In the genomic region with DNA sequence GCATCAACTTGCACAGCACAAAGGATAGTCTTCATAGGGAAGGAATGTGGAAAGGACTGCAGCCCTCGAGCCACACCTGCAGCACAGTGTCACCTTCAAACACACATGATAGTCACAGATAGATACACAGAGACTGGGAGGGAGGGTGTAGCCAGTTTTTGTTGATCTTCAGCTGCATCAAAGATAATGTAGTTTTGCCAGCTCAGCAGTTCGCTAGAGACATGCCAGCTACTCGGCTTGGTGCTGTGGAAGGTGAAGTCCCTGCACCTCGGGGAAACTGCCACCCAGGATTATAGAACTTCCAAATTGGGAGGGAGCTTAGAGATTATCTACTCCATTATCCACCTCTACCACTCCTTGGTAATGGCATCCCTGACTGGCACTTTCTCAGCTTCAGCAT, we compare ENCODE assay signal across 26 cellular contexts.
DNase-seq lines count a peak whose midpoint lies in the region; ATAC-seq, FAIRE-seq and TF ChIP-seq lines count a peak whose summit lies in the region.
"Had no signal": no experiment of that assay in that cellular context is flagged by ENCODE, and none has a peak within 500 bp of the region (broad histone marks: within the 10 kb centered on the region; RNA-seq: fewer than 3 reads in every experiment).

No MANE protein-coding gene starts in this region.

- POLR2A ChIA-PET in A549 (lab: Yijun Ruan, JAX) = no interaction called here

- no peak overlapping the region for H3K9ac ChIP-seq in MM.1S (ENCODE audit: low read length)
- H3K9ac ChIP-seq: BLaER1 treated with 17β-estradiol and CSF1 and Interleukin-3, amounts not matched to agents 10 nM and 100 nM had no signal

- no peaks in the 10 kb centered on the region for H3K79me2 ChIP-seq in GM23338 (replicated peaks; ENCODE audit: insufficient read depth)
- H3K79me2 ChIP-seq in MM.1S (ENCODE audit: low read length) = no peaks in the 10 kb centered on the region

- peaks cover 2% of the 10 kb centered on the region for H3K27me3 Mint-ChIP-seq in GM23338 (ENCODE audit: insufficient read depth, low read depth, poor library complexity)
- H3K27me3 Mint-ChIP-seq: CD4-positive, CD25-positive, alpha-beta regulatory T cell had no signal

- peak overlapping the region; percentile 31; the same call in 1 of the 2 replicates for H3K27ac Mint-ChIP-seq in GM23338
- H3K27ac Mint-ChIP-seq: B cell; CD4-positive, alpha-beta memory T cell; CD4-positive, CD25-positive, alpha-beta regulatory T cell; CD8-positive, alpha-beta memory T cell had no signal

- no peak overlapping the region for H3K4me3 Mint-ChIP-seq in GM23338
- H3K4me3 Mint-ChIP-seq: B cell; CD4-positive, alpha-beta memory T cell; CD4-positive, CD25-positive, alpha-beta regulatory T cell had no signal

- TF ChIP-seq CTCF in A549 (IDR thresholded peaks at IDR 0.05) (no peak), GM23338 (conservative IDR thresholded peaks at IDR 0.05; ENCODE audit: low read depth in 2 of 2) (no peak), MM.1S (IDR thresholded peaks at IDR 0.05; ENCODE audit: low read length) (no peak)

- H4K20me1 ChIP-seq in GM23338 (replicated peaks; ENCODE audit: insufficient read depth) = no peaks in the 10 kb centered on the region
- no peaks in the 10 kb centered on the region for H4K20me1 ChIP-seq in MM.1S (ENCODE audit: insufficient read depth, low read length)

- H3K4me2 ChIP-seq in A549 (no peak overlapping the region), GM23338 (no peak overlapping the region), MM.1S (ENCODE audit: low read depth, low read length) (no peak overlapping the region)
- H3K4me2 ChIP-seq: BLaER1 treated with 17β-estradiol and CSF1 and Interleukin-3, amounts not matched to agents 10 nM and 100 nM had no signal

- WGBS in A549 (ENCODE audit: missing lambda C conversion rate) = 0% methylated on average over 3 of the region's 4 CpGs

- CTCF ChIA-PET in A549 (lab: Yijun Ruan, JAX) = interaction anchor here (0.8 to 1.1 kb wide), 3 partner anchors 11 to 88 kb away, joined by 3 to 4 read pairs (median 4); no protein-coding TSS in a partner anchor

- H3K9me3 ChIP-seq in A549 (no peaks in the 10 kb centered on the region), MM.1S (replicated peaks; ENCODE audit: insufficient read depth, low read length) (no peaks in the 10 kb centered on the region)
- H3K9me3 ChIP-seq: BLaER1 treated with 17β-estradiol and CSF1 and Interleukin-3, amounts not matched to agents 10 nM and 100 nM had no signal

- no peaks in the 10 kb centered on the region for H3K36me3 Mint-ChIP-seq in GM23338 (ENCODE audit: low read depth)
- H3K36me3 Mint-ChIP-seq: CD4-positive, alpha-beta memory T cell; CD4-positive, CD25-positive, alpha-beta regulatory T cell; CD8-positive, alpha-beta memory T cell had no signal

- TF ChIP-seq RAD21 in A549 (conservative IDR thresholded peaks at IDR 0.05 in 1 of 2, IDR thresholded peaks at IDR 0.05 in 1 of 2) = no peak

- H3K9me3 Mint-ChIP-seq in GM23338 = no peaks in the 10 kb centered on the region
- H3K9me3 Mint-ChIP-seq: CD4-positive, alpha-beta memory T cell; CD4-positive, CD25-positive, alpha-beta regulatory T cell; CD8-positive, alpha-beta memory T cell had no signal

- H3K27me3 ChIP-seq in GM23338 (ENCODE audit: insufficient read depth) (no peaks in the 10 kb centered on the region), MM.1S (replicated peaks; ENCODE audit: insufficient read depth, low read length) (no peaks in the 10 kb centered on the region)

- no peak for ATAC-seq in A549
- ATAC-seq in GM23338 = no peak
- ATAC-seq: GM12878 had no signal

- H3K4me3 ChIP-seq in A549 (no peak overlapping the region), GM23338 (no peak overlapping the region), MM.1S (ENCODE audit: low read length) (no peak overlapping the region)
- H3K4me3 ChIP-seq: BLaER1 treated with 17β-estradiol and CSF1 and Interleukin-3, amounts not matched to agents 10 nM and 100 nM; GM12878 had no signal

- no peak for DNase-seq in A549 (ENCODE audit: low read depth in 1 of 2, low spot score in 1 of 2)
- no peak for DNase-seq in GM23338 (ENCODE audit: low spot score)
- peak; percentile 16 for DNase-seq in MM.1S
- DNase-seq in CD1c-positive myeloid dendritic cell (ENCODE audit: extremely low spot score) = no peak
- no peak for DNase-seq in HuH-7 (ENCODE audit: low spot score)
- no peak for DNase-seq in NK-92 (lab: John Stamatoyannopoulos, UW; ENCODE audit: unreplicated experiment)
- DNase-seq: 8988T; AML-193; CD4-positive, alpha-beta memory T cell; CD4-positive, CD25-positive, alpha-beta regulatory T cell; CD8-positive, alpha-beta memory T cell; COR-L47; DMS 273 treated with DMSO at 0.1 percent for 48 hours; DMS153; DMS53; DMS79; DND-41; EL; GDM1 had no signal

- H3K4me1 Mint-ChIP-seq in GM23338 = peaks cover 25% of the 10 kb centered on the region
- H3K4me1 Mint-ChIP-seq: B cell; CD4-positive, alpha-beta memory T cell; CD4-positive, CD25-positive, alpha-beta regulatory T cell; CD8-positive, alpha-beta memory T cell had no signal

- no peak for TF ChIP-seq EP300 in A549 (IDR thresholded peaks at IDR 0.05)

- H3K9me2 ChIP-seq in GM23338 (ENCODE audit: insufficient read depth) (no peaks in the 10 kb centered on the region), MM.1S (replicated peaks; ENCODE audit: insufficient read depth, low read length) (no peaks in the 10 kb centered on the region)

- TF ChIP-seq POLR2A in A549 (IDR thresholded peaks at IDR 0.05; ENCODE audit: low read length) = no peak

- H3K36me3 ChIP-seq in GM23338 (ENCODE audit: insufficient read depth) (no peaks in the 10 kb centered on the region), MM.1S (replicated peaks; ENCODE audit: insufficient read depth, low read length) (no peaks in the 10 kb centered on the region)
- H3K36me3 ChIP-seq: BLaER1 treated with 17β-estradiol and CSF1 and Interleukin-3, amounts not matched to agents 10 nM and 100 nM had no signal

- H3K4me1 ChIP-seq in A549 (no peaks in the 10 kb centered on the region), GM23338 (ENCODE audit: insufficient read depth) (peaks cover 6% of the 10 kb centered on the region; the same call in 1 of the 2 replicates), MM.1S (ENCODE audit: low read length) (no peaks in the 10 kb centered on the region)
- H3K4me1 ChIP-seq: BLaER1 treated with 17β-estradiol and CSF1 and Interleukin-3, amounts not matched to agents 10 nM and 100 nM had no signal

- H3K27ac ChIP-seq in A549 = no peak overlapping the region
- H3K27ac ChIP-seq in GM23338 (ENCODE audit: low read depth) = no peak overlapping the region
- no peak overlapping the region for H3K27ac ChIP-seq in MM.1S (ENCODE audit: low read length)
- H3K27ac ChIP-seq: BLaER1 treated with 17β-estradiol and CSF1 and Interleukin-3, amounts not matched to agents 10 nM and 100 nM; C4-2B had no signal

- H3F3A ChIP-seq in GM23338 (replicated peaks; ENCODE audit: low read depth) (no peaks in the 10 kb centered on the region), MM.1S (ENCODE audit: insufficient read depth, low read length) (no peaks in the 10 kb centered on the region)

- FAIRE-seq in A549 (lab: Jason Lieb, UNC) = no peak
- FAIRE-seq: A204.1, GM12878, GM12892, GM18507 had no signal

- H2AFZ ChIP-seq in GM23338 = no peak overlapping the region
- H2AFZ ChIP-seq in MM.1S (ENCODE audit: low read length) = no peak overlapping the region

TF ChIP-seq in A549, 52 proteins besides CTCF, POLR2A, EP300 and RAD21:
- TF ChIP-seq MAFK (IDR thresholded peaks at IDR 0.05; ENCODE audit: partially characterized antibody) (peak; percentile 67), KDM1A (IDR thresholded peaks at IDR 0.05; ENCODE audit: low read depth) (no peak)
